In genomic region chr19:49556412-49557398, GRCh38 we compare ENCODE assay signal across 1 cellular context.
TF ChIP-seq lines count a peak whose summit lies in the region.

No MANE protein-coding gene starts in this region.

TF ChIP-seq in WTC11, 78 proteins besides CTCF, POLR2A, EP300 and RAD21 (continued from another document):
- TF ChIP-seq GTF2I (CRISPR knock-in tag; conservative IDR thresholded peaks at IDR 0.05) (0 out of 2 replicates have a peak, but pooled peaks have one; percentile 74), ATF1 (CRISPR knock-in tag; IDR thresholded peaks at IDR 0.05) (no peak), ETV6 (CRISPR knock-in tag; IDR thresholded peaks at IDR 0.05) (no peak), NR2C2 (CRISPR knock-in tag; IDR thresholded peaks at IDR 0.05) (0 out of 2 replicates have a peak, but pooled peaks have one; percentile 46), TEAD4 (CRISPR knock-in tag; IDR thresholded peaks at IDR 0.05) (no peak), ZNF121 (CRISPR knock-in tag; IDR thresholded peaks at IDR 0.05) (no peak), SP1 (CRISPR knock-in tag; conservative IDR thresholded peaks at IDR 0.05) (0 out of 2 replicates have a peak, but pooled peaks have one; percentile 19), ZSCAN18 (CRISPR knock-in tag; IDR thresholded peaks at IDR 0.05) (no peak), ZNF532 (CRISPR knock-in tag; IDR thresholded peaks at IDR 0.05; ENCODE audit: borderline replicate concordance) (no peak), CBFB (CRISPR knock-in tag; IDR thresholded peaks at IDR 0.05; ENCODE audit: low read depth) (no peak), ATF2 (CRISPR knock-in tag; IDR thresholded peaks at IDR 0.05; ENCODE audit: borderline replicate concordance, low read depth) (no peak)
- TF ChIP-seq, protein P1, sequence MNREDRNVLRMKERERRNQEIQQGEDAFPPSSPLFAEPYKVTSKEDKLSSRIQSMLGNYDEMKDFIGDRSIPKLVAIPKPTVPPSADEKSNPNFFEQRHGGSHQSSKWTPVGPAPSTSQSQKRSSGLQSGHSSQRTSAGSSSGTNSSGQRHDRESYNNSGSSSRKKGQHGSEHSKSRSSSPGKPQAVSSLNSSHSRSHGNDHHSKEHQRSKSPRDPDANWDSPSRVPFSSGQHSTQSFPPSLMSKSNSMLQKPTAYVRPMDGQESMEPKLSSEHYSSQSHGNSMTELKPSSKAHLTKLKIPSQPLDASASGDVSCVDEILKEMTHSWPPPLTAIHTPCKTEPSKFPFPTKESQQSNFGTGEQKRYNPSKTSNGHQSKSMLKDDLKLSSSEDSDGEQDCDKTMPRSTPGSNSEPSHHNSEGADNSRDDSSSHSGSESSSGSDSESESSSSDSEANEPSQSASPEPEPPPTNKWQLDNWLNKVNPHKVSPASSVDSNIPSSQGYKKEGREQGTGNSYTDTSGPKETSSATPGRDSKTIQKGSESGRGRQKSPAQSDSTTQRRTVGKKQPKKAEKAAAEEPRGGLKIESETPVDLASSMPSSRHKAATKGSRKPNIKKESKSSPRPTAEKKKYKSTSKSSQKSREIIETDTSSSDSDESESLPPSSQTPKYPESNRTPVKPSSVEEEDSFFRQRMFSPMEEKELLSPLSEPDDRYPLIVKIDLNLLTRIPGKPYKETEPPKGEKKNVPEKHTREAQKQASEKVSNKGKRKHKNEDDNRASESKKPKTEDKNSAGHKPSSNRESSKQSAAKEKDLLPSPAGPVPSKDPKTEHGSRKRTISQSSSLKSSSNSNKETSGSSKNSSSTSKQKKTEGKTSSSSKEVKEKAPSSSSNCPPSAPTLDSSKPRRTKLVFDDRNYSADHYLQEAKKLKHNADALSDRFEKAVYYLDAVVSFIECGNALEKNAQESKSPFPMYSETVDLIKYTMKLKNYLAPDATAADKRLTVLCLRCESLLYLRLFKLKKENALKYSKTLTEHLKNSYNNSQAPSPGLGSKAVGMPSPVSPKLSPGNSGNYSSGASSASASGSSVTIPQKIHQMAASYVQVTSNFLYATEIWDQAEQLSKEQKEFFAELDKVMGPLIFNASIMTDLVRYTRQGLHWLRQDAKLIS (CRISPR knock-in tag; IDR thresholded peaks at IDR 0.05; ENCODE audit: borderline replicate concordance), result no peak
- TF ChIP-seq, protein P2, sequence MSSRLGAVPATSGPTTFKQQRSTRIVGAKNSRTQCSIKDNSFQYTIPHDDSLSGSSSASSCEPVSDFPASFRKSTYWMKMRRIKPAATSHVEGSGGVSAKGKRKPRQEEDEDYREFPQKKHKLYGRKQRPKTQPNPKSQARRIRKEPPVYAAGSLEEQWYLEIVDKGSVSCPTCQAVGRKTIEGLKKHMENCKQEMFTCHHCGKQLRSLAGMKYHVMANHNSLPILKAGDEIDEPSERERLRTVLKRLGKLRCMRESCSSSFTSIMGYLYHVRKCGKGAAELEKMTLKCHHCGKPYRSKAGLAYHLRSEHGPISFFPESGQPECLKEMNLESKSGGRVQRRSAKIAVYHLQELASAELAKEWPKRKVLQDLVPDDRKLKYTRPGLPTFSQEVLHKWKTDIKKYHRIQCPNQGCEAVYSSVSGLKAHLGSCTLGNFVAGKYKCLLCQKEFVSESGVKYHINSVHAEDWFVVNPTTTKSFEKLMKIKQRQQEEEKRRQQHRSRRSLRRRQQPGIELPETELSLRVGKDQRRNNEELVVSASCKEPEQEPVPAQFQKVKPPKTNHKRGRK (CRISPR knock-in tag; IDR thresholded peaks at IDR 0.05; ENCODE audit: borderline replicate concordance), result no peak
- TF ChIP-seq, protein P3, sequence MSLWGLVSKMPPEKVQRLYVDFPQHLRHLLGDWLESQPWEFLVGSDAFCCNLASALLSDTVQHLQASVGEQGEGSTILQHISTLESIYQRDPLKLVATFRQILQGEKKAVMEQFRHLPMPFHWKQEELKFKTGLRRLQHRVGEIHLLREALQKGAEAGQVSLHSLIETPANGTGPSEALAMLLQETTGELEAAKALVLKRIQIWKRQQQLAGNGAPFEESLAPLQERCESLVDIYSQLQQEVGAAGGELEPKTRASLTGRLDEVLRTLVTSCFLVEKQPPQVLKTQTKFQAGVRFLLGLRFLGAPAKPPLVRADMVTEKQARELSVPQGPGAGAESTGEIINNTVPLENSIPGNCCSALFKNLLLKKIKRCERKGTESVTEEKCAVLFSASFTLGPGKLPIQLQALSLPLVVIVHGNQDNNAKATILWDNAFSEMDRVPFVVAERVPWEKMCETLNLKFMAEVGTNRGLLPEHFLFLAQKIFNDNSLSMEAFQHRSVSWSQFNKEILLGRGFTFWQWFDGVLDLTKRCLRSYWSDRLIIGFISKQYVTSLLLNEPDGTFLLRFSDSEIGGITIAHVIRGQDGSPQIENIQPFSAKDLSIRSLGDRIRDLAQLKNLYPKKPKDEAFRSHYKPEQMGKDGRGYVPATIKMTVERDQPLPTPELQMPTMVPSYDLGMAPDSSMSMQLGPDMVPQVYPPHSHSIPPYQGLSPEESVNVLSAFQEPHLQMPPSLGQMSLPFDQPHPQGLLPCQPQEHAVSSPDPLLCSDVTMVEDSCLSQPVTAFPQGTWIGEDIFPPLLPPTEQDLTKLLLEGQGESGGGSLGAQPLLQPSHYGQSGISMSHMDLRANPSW (CRISPR knock-in tag; conservative IDR thresholded peaks at IDR 0.05; ENCODE audit: low read depth), result 0 out of 2 replicates have a peak, but pooled peaks have one; percentile 57
TF ChIP-seq in WTC11: peak in this region for 16.
